Comparison of ENCODE assay signal across 8 cellular contexts in genomic region chr3:47347217-47347801, GRCh38. TPM values are rescaled to one million over a fixed set of nuclear protein-coding genes. Genes with fewer than 3 reads are reported as not detected.
DNase-seq lines count a peak whose midpoint lies in the region; ATAC-seq and TF ChIP-seq lines count a peak whose summit lies in the region.

No MANE protein-coding gene starts in this region.

- peak overlapping the region; percentile 86 for H3K27ac Mint-ChIP-seq in WTC11

- CTCF ChIA-PET in WTC11 (lab: Charles Lee), result interaction anchor here (1.1 kb wide), 1 partner anchor 424 kb away, joined by 3 read pairs; no protein-coding TSS in a partner anchor

- H3K27me3 ChIP-seq in ascending aorta, result no peaks in the 10 kb centered on the region

- POLR2A ChIA-PET in WTC11 (lab: Charles Lee), result no interaction called here

- peaks cover 18% of the 10 kb centered on the region for H3K36me3 Mint-ChIP-seq in WTC11

- H3K4me1 ChIP-seq in ascending aorta, result no peaks in the 10 kb centered on the region

- intact Hi-C loops in ascending aorta (cut with DNase I), result no loop called here

- TF ChIP-seq CTCF in WTC11 (IDR thresholded peaks at IDR 0.05) (no peak), ascending aorta (IDR thresholded peaks at IDR 0.05) (no peak)

- no peak overlapping the region for H3K27ac ChIP-seq in ascending aorta

- H3K4me3 ChIP-seq in ascending aorta, result no peak overlapping the region

- H3K27me3 Mint-ChIP-seq in WTC11 (ENCODE audit: low read depth), result no peaks in the 10 kb centered on the region

- no peak overlapping the region for H3K4me3 Mint-ChIP-seq in WTC11

- ATAC-seq in GM18867 (IDR thresholded peaks at IDR 0.05; ENCODE audit: unreplicated experiment) (peak; percentile 70), HG03066 (IDR thresholded peaks at IDR 0.05; ENCODE audit: low read depth, unreplicated experiment) (peak; percentile 93), WTC11 (no peak)

- DNase-seq in WTC11 (ENCODE audit: low spot score), result no peak
- DNase-seq in renal cortical epithelial cell (ENCODE audit: low read depth), result peak; percentile 38
- no peak for DNase-seq in T1000 (lab: John Stamatoyannopoulos, UW)
- no peak for DNase-seq in ascending aorta (ENCODE audit: low spot score in 2 of 2)
- no peak for DNase-seq in NCI-H82 (lab: John Stamatoyannopoulos, UW)
- DNase-seq in stimulated activated CD4-positive, alpha-beta T cell treated with anti-CD3 and anti-CD28 coated beads, Interleukin-4, amount 100 ng/mL, for 24 hours, result no peak

- no peaks in the 10 kb centered on the region for H3K4me1 Mint-ChIP-seq in WTC11

- no peaks in the 10 kb centered on the region for H3K9me3 ChIP-seq in ascending aorta

- H3K36me3 ChIP-seq in ascending aorta, result peaks cover 24 to 33% of the 10 kb centered on the region in 2 donors

- H3K9me3 Mint-ChIP-seq in WTC11, result no peaks in the 10 kb centered on the region

TF ChIP-seq in WTC11, 78 proteins besides CTCF, POLR2A, EP300 and RAD21:
- TF ChIP-seq JUN (CRISPR knock-in tag; IDR thresholded peaks at IDR 0.05), result no peak
- TF ChIP-seq RORB (CRISPR knock-in tag; IDR thresholded peaks at IDR 0.05), result no peak
- TF ChIP-seq USF1 (CRISPR knock-in tag; IDR thresholded peaks at IDR 0.05), result no peak
- no peak for TF ChIP-seq FOXK1 (CRISPR knock-in tag; IDR thresholded peaks at IDR 0.05)
- TF ChIP-seq IRF1 (CRISPR knock-in tag; IDR thresholded peaks at IDR 0.05), result no peak
- TF ChIP-seq ARID4B (CRISPR knock-in tag; IDR thresholded peaks at IDR 0.05; ENCODE audit: borderline replicate concordance), result no peak
- no peak for TF ChIP-seq FOXP1 (CRISPR knock-in tag; IDR thresholded peaks at IDR 0.05; ENCODE audit: borderline replicate concordance)
- no peak for TF ChIP-seq ESRRA (CRISPR knock-in tag; IDR thresholded peaks at IDR 0.05; ENCODE audit: borderline replicate concordance)
- TF ChIP-seq OVOL2 (CRISPR knock-in tag; IDR thresholded peaks at IDR 0.05; ENCODE audit: borderline replicate concordance), result no peak
- no peak for TF ChIP-seq ZNF317 (CRISPR knock-in tag; IDR thresholded peaks at IDR 0.05; ENCODE audit: borderline replicate concordance, low read depth)
- TF ChIP-seq JAZF1 (CRISPR knock-in tag; IDR thresholded peaks at IDR 0.05), result no peak
- TF ChIP-seq E2F5 (CRISPR knock-in tag; IDR thresholded peaks at IDR 0.05), result no peak
- no peak for TF ChIP-seq AR (CRISPR knock-in tag; IDR thresholded peaks at IDR 0.05)
- TF ChIP-seq ZBTB21 (CRISPR knock-in tag; IDR thresholded peaks at IDR 0.05; ENCODE audit: borderline replicate concordance), result no peak

RNA-seq across cellular contexts. Expression of gene PTPN23, which starts 33.5 kb away (rescaled TPM):
- total RNA-seq in WTC11 (2021), result 44.1 to 53.5 TPM (median 49.8 TPM) in 3 replicates
- total RNA-seq in renal cortical epithelial cell, result 10.6 and 50.3 TPM in 2 replicates
- total RNA-seq in ascending aorta, result 35.2 TPM
